In genomic region chr6:54847799-54848597, GRCh38 we compare ENCODE assay signal across 1 cellular context.
TF ChIP-seq lines count a peak whose summit lies in the region.

No MANE protein-coding gene starts in this region.

TF ChIP-seq in GM23338, 12 proteins besides CTCF, POLR2A, EP300 and RAD21 (continued from another document):
- TF ChIP-seq REST (IDR thresholded peaks at IDR 0.05; ENCODE audit: unreplicated experiment), result no peak
